In genomic region chrX:67545772-67546495, GRCh38 we compare ENCODE assay signal across 8 cellular contexts. TPM values are rescaled to one million over a fixed set of nuclear protein-coding genes. Genes with fewer than 3 reads are reported as not detected.
DNase-seq lines count a peak whose midpoint lies in the region; ATAC-seq and TF ChIP-seq lines count a peak whose summit lies in the region.

No MANE protein-coding gene starts in this region.

- H3K9me3 ChIP-seq in mammary epithelial cell (replicated peaks; ENCODE audit: insufficient read depth, low read length) (no peaks in the 10 kb centered on the region), endocrine pancreas (ENCODE audit: control insufficient read depth, low read length) (no peaks in the 10 kb centered on the region)

- intact Hi-C loops in MCF 10A (cut with micrococcal nuclease) = no loop called here
- intact Hi-C loops in mammary epithelial cell (cut with micrococcal nuclease) = no loop called here

- POLR2A ChIA-PET in MCF 10A (lab: Yijun Ruan, JAX) = interaction anchor here (0.7 kb wide), 2 partner anchors 11 to 1147 kb away, joined by 3 read pairs; no protein-coding TSS in a partner anchor

- ATAC-seq in HG02763 (IDR thresholded peaks at IDR 0.05; ENCODE audit: unreplicated experiment) = no peak
- no peak for ATAC-seq in GM21786 (IDR thresholded peaks at IDR 0.05; ENCODE audit: unreplicated experiment)
- no peak for ATAC-seq in GM21390 (IDR thresholded peaks at IDR 0.05; ENCODE audit: unreplicated experiment)

- WGBS in mammary epithelial cell (ENCODE audit: low coverage, missing lambda C conversion rate) = 30% methylated on average over 8 of the region's 46 CpGs

- H3K27me3 Mint-ChIP-seq in MCF 10A (ENCODE audit: insufficient read depth, unreplicated experiment) (peaks cover 11% of the 10 kb centered on the region), mesothelial cell of epicardium (ENCODE audit: low read depth) (peaks cover 67% of the 10 kb centered on the region)

- no peaks in the 10 kb centered on the region for H4K20me1 ChIP-seq in mammary epithelial cell (ENCODE audit: insufficient read depth, low read length)

- H3K27ac Mint-ChIP-seq in MCF 10A (ENCODE audit: low read depth, unreplicated experiment) (no peak overlapping the region), mesothelial cell of epicardium (no peak overlapping the region)

- BruUV-seq in MCF 10A (replicated peaks; lab: Mats Ljungman, UMichigan) (no TSS peak), mammary epithelial cell (replicated peaks; lab: Mats Ljungman, UMichigan) (no TSS peak)

- H3K9me3 Mint-ChIP-seq in MCF 10A (ENCODE audit: unreplicated experiment) (no peaks in the 10 kb centered on the region), mesothelial cell of epicardium (peaks cover 8% of the 10 kb centered on the region)

- no peaks in the 10 kb centered on the region for H3K79me2 ChIP-seq in mammary epithelial cell (ENCODE audit: insufficient read depth, low read length)

- CTCF ChIA-PET in MCF 10A (lab: Yijun Ruan, JAX) (interaction anchor here (0.9 to 1.2 kb wide), 3 partner anchors 7 to 12 kb away, joined by 3 to 5 read pairs (median 3); no protein-coding TSS in a partner anchor), mammary epithelial cell (lab: Charles Lee; ENCODE audit: low non-redundant PET) (interaction anchor here (0.8 kb wide), 1 partner anchor 99 kb away, joined by 7 read pairs; no protein-coding TSS in a partner anchor)

- H3K36me3 ChIP-seq in mammary epithelial cell (ENCODE audit: insufficient read depth, low read length) = no peaks in the 10 kb centered on the region
- no peaks in the 10 kb centered on the region for H3K36me3 ChIP-seq in endocrine pancreas (ENCODE audit: control insufficient read depth, insufficient read depth, low read length)

- no peak overlapping the region for H3K4me3 ChIP-seq in mammary epithelial cell (replicated peaks in 1 of 3; ENCODE audit: insufficient read depth in 1 of 3, low read depth in 2 of 3, low read length in 3 of 3)
- peak overlapping the region; percentile 34 for H3K4me3 ChIP-seq in endocrine pancreas (ENCODE audit: control insufficient read depth, insufficient read depth, low read length)

- H3K9ac ChIP-seq in mammary epithelial cell (ENCODE audit: insufficient read depth, low read length) (no peak overlapping the region), endocrine pancreas (ENCODE audit: control insufficient read depth, insufficient read depth, low read length) (peak overlapping the region; percentile 26)

- in situ Hi-C loops in mammary epithelial cell (cut with MboI; ENCODE audit: low sequenced_read_pairs in 2 of 2) = no loop called here

- H3K4me1 Mint-ChIP-seq in MCF 10A (ENCODE audit: insufficient read depth, unreplicated experiment) (no peaks in the 10 kb centered on the region), mesothelial cell of epicardium (peaks cover 13% of the 10 kb centered on the region)

- no peak overlapping the region for H3K4me2 ChIP-seq in mammary epithelial cell (ENCODE audit: insufficient read depth, low read depth, low read length)

- no peak overlapping the region for H2AFZ ChIP-seq in mammary epithelial cell (ENCODE audit: low read depth, low read length)

- H3K4me1 ChIP-seq in mammary epithelial cell (ENCODE audit: insufficient read depth, low read length) (no peaks in the 10 kb centered on the region), endocrine pancreas (ENCODE audit: control insufficient read depth, insufficient read depth, low read length) (no peaks in the 10 kb centered on the region)

- H3K4me3 Mint-ChIP-seq in MCF 10A (ENCODE audit: unreplicated experiment) (peak overlapping the region; percentile 43), mesothelial cell of epicardium (peak overlapping the region; percentile 69)

- DNase-seq in MCF 10A (ENCODE audit: unreplicated experiment) = no peak
- no peak for DNase-seq in mammary epithelial cell
- peak in 1 of 2 experiments; percentile 38 for DNase-seq in mesothelial cell of epicardium (ENCODE audit: low spot score in 2 of 2, unreplicated experiment in 2 of 2)
- DNase-seq in NAMALWA (ENCODE audit: low spot score) = no peak

- H3K27ac ChIP-seq in mammary epithelial cell (ENCODE audit: insufficient read depth, low read depth, low read length) = no peak overlapping the region

- H3K36me3 Mint-ChIP-seq in MCF 10A (ENCODE audit: insufficient read depth, unreplicated experiment) (no peaks in the 10 kb centered on the region), mesothelial cell of epicardium (no peaks in the 10 kb centered on the region)

- H3K27me3 ChIP-seq in mammary epithelial cell (ENCODE audit: insufficient read depth, low read length) (peaks cover 19% of the 10 kb centered on the region), endocrine pancreas (ENCODE audit: control insufficient read depth, insufficient read depth, low read length) (no peaks in the 10 kb centered on the region)

- TF ChIP-seq CTCF in MCF 10A (IDR thresholded peaks at IDR 0.05; ENCODE audit: unreplicated experiment) = no peak
- TF ChIP-seq CTCF in mammary epithelial cell (conservative IDR thresholded peaks at IDR 0.05 in 1 of 2, IDR thresholded peaks at IDR 0.05 in 1 of 2; ENCODE audit: extremely low read depth in 1 of 2, insufficient read depth in 1 of 2, low read depth in 1 of 2, low read length in 2 of 2) = no peak
- TF ChIP-seq CTCF in mesothelial cell of epicardium (IDR thresholded peaks at IDR 0.05; ENCODE audit: unreplicated experiment) = no peak

- dilution Hi-C loops in mammary epithelial cell (cut with HindIII; ENCODE audit: low sequenced_read_pairs) = no loop called here

RNA-seq across cellular contexts. Expression of gene AR, which starts 2.1 kb away (rescaled TPM):
- not detected in 2 replicates for total RNA-seq in MCF 10A (2022)
- total RNA-seq in mammary epithelial cell = under 1 TPM in 1 of 2 donors, not detected in 1; under 0.01 TPM
- under 0.01 TPM for polyA plus RNA-seq in mammary epithelial cell
- polyA minus RNA-seq in mammary epithelial cell = not detected
- 7.1 to 7.7 TPM (median 7.2 TPM) in 3 replicates for total RNA-seq in mesothelial cell of epicardium
